Comparison of ENCODE assay signal across 16 cellular contexts in the genomic region with DNA sequence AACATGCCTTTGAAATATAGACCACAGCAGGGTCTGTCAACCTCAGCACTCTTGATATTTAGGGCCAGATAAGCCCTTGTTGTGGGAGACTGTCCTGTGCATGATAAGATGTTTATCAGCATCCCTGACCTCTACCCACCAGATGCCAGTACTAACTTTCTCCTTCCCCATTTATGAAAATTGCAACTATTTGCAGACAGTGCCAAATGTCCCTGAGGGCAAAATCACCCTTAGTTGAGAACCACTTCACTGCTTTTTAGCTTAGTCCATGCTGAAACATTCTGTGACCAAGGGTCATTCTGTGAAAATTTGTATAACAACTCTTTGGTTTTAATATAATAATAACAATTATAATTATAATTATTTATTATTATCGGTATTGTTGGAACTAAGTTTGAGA.
"Had no signal": no experiment of that assay in that cellular context is flagged by ENCODE, and none has a peak within 500 bp of the region (broad histone marks: within the 10 kb centered on the region; RNA-seq: fewer than 3 reads in every experiment).

No MANE protein-coding gene starts in this region.

- FAIRE-seq: keratinocyte, small intestine had no signal

- H3K27me3 ChIP-seq: colonic mucosa, gastrocnemius medialis, left lung, ovary, thyroid gland had no signal

- H3K36me3 Mint-ChIP-seq: activated naive CD8-positive, alpha-beta T cell had no signal

- H3K27ac Mint-ChIP-seq: activated naive CD8-positive, alpha-beta T cell; nephron progenitor cell; T-helper 17 cell had no signal

- H3K4me1 ChIP-seq: colonic mucosa, gastrocnemius medialis had no signal

- H3K36me3 ChIP-seq: colonic mucosa, gastrocnemius medialis, heart right ventricle, left lung, ovary, thyroid gland had no signal

- H3K27ac ChIP-seq: colonic mucosa had no signal

- H3K4me3 ChIP-seq: colonic mucosa, gastrocnemius medialis, heart right ventricle, left lung, ovary, thyroid gland had no signal

- H3K4me3 Mint-ChIP-seq: activated naive CD8-positive, alpha-beta T cell; nephron progenitor cell; T-helper 17 cell had no signal

- H3K9me3 ChIP-seq: colonic mucosa, gastrocnemius medialis, heart right ventricle, left lung, ovary, thyroid gland had no signal

- ATAC-seq: gastrocnemius medialis, heart right ventricle, left lung, T-helper 17 cell had no signal

- H3K4me1 Mint-ChIP-seq: T-helper 17 cell had no signal

- DNase-seq: activated CD4-positive, alpha-beta T cell treated with anti-CD3 and anti-CD28 coated beads, Interleukin-2, amount 50 U/mL, for 48 hours; activated CD4-positive, CD25-positive, alpha-beta regulatory T cell treated with anti-CD3 and anti-CD28 coated beads, Interleukin-2, amount 50 U/mL, for 72 hours; activated gamma-delta T cell; activated T-cell treated with anti-CD3 and anti-CD28 coated beads, Interleukin-2, amount 50 U/mL, for 48 hours; colonic mucosa; effector CD4-positive, alpha-beta T cell; gastrocnemius medialis; heart right ventricle; left lung; nephron progenitor cell; ovary; small intestine; T-helper 17 cell; thyroid gland had no signal
